ENCODE assay signal across 20 cellular contexts in genomic region chr9:4620881-4621555, GRCh38. TPM values are rescaled to one million over a fixed set of nuclear protein-coding genes. Genes with fewer than 3 reads are reported as not detected.
DNase-seq lines count a peak whose midpoint lies in the region; ATAC-seq and TF ChIP-seq lines count a peak whose summit lies in the region.
"Had no signal": no experiment of that assay in that cellular context is flagged by ENCODE, and none has a peak within 500 bp of the region (broad histone marks: within the 10 kb centered on the region; RNA-seq: fewer than 3 reads in every experiment).

No MANE protein-coding gene starts in this region.

- no peaks in the 10 kb centered on the region for H3K36me3 ChIP-seq in SJSA1
- H3K36me3 ChIP-seq in hepatocyte (replicated peaks; ENCODE audit: insufficient read depth, low read depth), result no peaks in the 10 kb centered on the region
- H3K36me3 ChIP-seq: neutrophil, right atrium auricular region had no signal

- no peak overlapping the region for H3K4me3 ChIP-seq in SJSA1
- H3K4me3 ChIP-seq in hepatocyte, result no peak overlapping the region
- H3K4me3 ChIP-seq: right atrium auricular region had no signal

- no peak for DNase-seq in activated naive CD8-positive, alpha-beta T cell treated with anti-CD3 and anti-CD28 coated beads, Interleukin-2, amount 50 U/mL, for 24 hours
- no peak for DNase-seq in activated naive CD8-positive, alpha-beta T cell treated with anti-CD3 and anti-CD28 coated beads for 36 hours
- DNase-seq in SJSA1 (ENCODE audit: low read depth in 1 of 2, low spot score in 2 of 2) (peak; percentile 39 to 58), fibroblast of peridontal ligament (ENCODE audit: extremely low read depth) (peak; percentile 61), NCI-H446 (lab: John Stamatoyannopoulos, UW) (no peak), osteocyte (ENCODE audit: extremely low spot score, unreplicated experiment) (no peak), hepatocyte (ENCODE audit: low spot score) (no peak)
- peak in 1 of 2 donors; percentile 18 for DNase-seq in stimulated activated naive CD8-positive, alpha-beta T cell treated with anti-CD3 and anti-CD28 coated beads, Interleukin-15, amount 100 ng/mL, for 72 hours
- DNase-seq: ACHN; activated naive CD4-positive, alpha-beta T cell treated with anti-CD3 and anti-CD28 coated beads, Interleukin-2, amount 10 ng/mL, durations not matched to agents 7 days and 5 days; CD8-positive, alpha-beta memory T cell; DND-41; effector CD4-positive, alpha-beta T cell; NCI-H2029; NCI-H510A; Right ventricle myocardium superior had no signal

- no peaks in the 10 kb centered on the region for H3K27me3 ChIP-seq in SJSA1 (replicated peaks)
- no peaks in the 10 kb centered on the region for H3K27me3 ChIP-seq in hepatocyte
- H3K27me3 ChIP-seq: right atrium auricular region had no signal

- no peaks in the 10 kb centered on the region for H3K79me2 ChIP-seq in hepatocyte

- no peak overlapping the region for H2AFZ ChIP-seq in hepatocyte

- H3K27me3 Mint-ChIP-seq in activated naive CD8-positive, alpha-beta T cell treated with anti-CD3 and anti-CD28 coated beads, Interleukin-2, amount 50 U/mL, for 24 hours, result no peaks in the 10 kb centered on the region
- H3K27me3 Mint-ChIP-seq in activated naive CD8-positive, alpha-beta T cell treated with anti-CD3 and anti-CD28 coated beads for 36 hours, result no peaks in the 10 kb centered on the region
- H3K27me3 Mint-ChIP-seq in stimulated activated naive CD8-positive, alpha-beta T cell treated with anti-CD3 and anti-CD28 coated beads, Interleukin-15, amount 100 ng/mL, for 72 hours, result no peaks in the 10 kb centered on the region
- no peaks in the 10 kb centered on the region for H3K27me3 Mint-ChIP-seq in osteocyte (ENCODE audit: unreplicated experiment)
- H3K27me3 Mint-ChIP-seq: CD8-positive, alpha-beta memory T cell had no signal

- H3K36me3 Mint-ChIP-seq in activated naive CD8-positive, alpha-beta T cell treated with anti-CD3 and anti-CD28 coated beads, Interleukin-2, amount 50 U/mL, for 24 hours (ENCODE audit: low read depth), result no peaks in the 10 kb centered on the region
- no peaks in the 10 kb centered on the region for H3K36me3 Mint-ChIP-seq in activated naive CD8-positive, alpha-beta T cell treated with anti-CD3 and anti-CD28 coated beads for 36 hours
- no peaks in the 10 kb centered on the region for H3K36me3 Mint-ChIP-seq in osteocyte (ENCODE audit: unreplicated experiment)
- H3K36me3 Mint-ChIP-seq: activated naive CD4-positive, alpha-beta T cell treated with anti-CD3 and anti-CD28 coated beads, Interleukin-2, amount 10 ng/mL, durations not matched to agents 7 days and 5 days; IgD-negative memory B cell had no signal

- TF ChIP-seq CTCF in osteocyte (IDR thresholded peaks at IDR 0.05) (no peak), hepatocyte (IDR thresholded peaks at IDR 0.05; ENCODE audit: poor library complexity) (no peak)

- H3K4me2 ChIP-seq in hepatocyte, result no peak overlapping the region

- 60% methylated on average over 2 of the region's 2 CpGs for WGBS in hepatocyte (ENCODE audit: low lambda C conversion rate, missing lambda C conversion rate)

- H3K4me1 ChIP-seq in SJSA1 (replicated peaks) (peaks cover 20% of the 10 kb centered on the region), hepatocyte (ENCODE audit: insufficient read depth) (no peaks in the 10 kb centered on the region)
- H3K4me1 ChIP-seq: right atrium auricular region had no signal

- no peaks in the 10 kb centered on the region for H3K9me2 ChIP-seq in hepatocyte (replicated peaks; ENCODE audit: insufficient read depth)

- H3K27ac ChIP-seq in SJSA1 (peak overlapping the region; percentile 62), hepatocyte (no peak overlapping the region)
- H3K27ac ChIP-seq: neutrophil, right atrium auricular region had no signal

- no peak overlapping the region for H3K4me3 Mint-ChIP-seq in activated naive CD8-positive, alpha-beta T cell treated with anti-CD3 and anti-CD28 coated beads, Interleukin-2, amount 50 U/mL, for 24 hours
- no peak overlapping the region for H3K4me3 Mint-ChIP-seq in activated naive CD8-positive, alpha-beta T cell treated with anti-CD3 and anti-CD28 coated beads for 36 hours
- H3K4me3 Mint-ChIP-seq in stimulated activated naive CD8-positive, alpha-beta T cell treated with anti-CD3 and anti-CD28 coated beads, Interleukin-15, amount 100 ng/mL, for 72 hours, result no peak overlapping the region
- no peak overlapping the region for H3K4me3 Mint-ChIP-seq in osteocyte (ENCODE audit: unreplicated experiment)
- H3K4me3 Mint-ChIP-seq: activated naive CD4-positive, alpha-beta T cell treated with anti-CD3 and anti-CD28 coated beads, Interleukin-2, amount 10 ng/mL, durations not matched to agents 7 days and 5 days; IgD-negative memory B cell had no signal

- H3K9me3 Mint-ChIP-seq in activated naive CD8-positive, alpha-beta T cell treated with anti-CD3 and anti-CD28 coated beads, Interleukin-2, amount 50 U/mL, for 24 hours, result no peaks in the 10 kb centered on the region
- H3K9me3 Mint-ChIP-seq in activated naive CD8-positive, alpha-beta T cell treated with anti-CD3 and anti-CD28 coated beads for 36 hours, result no peaks in the 10 kb centered on the region
- H3K9me3 Mint-ChIP-seq in stimulated activated naive CD8-positive, alpha-beta T cell treated with anti-CD3 and anti-CD28 coated beads, Interleukin-15, amount 100 ng/mL, for 72 hours, result no peaks in the 10 kb centered on the region
- H3K9me3 Mint-ChIP-seq in osteocyte (ENCODE audit: unreplicated experiment), result no peaks in the 10 kb centered on the region
- H3K9me3 Mint-ChIP-seq: CD8-positive, alpha-beta memory T cell; IgD-negative memory B cell; T-helper 2 cell treated with Interferon-gamma antibody and Interleukin-4, amounts not matched to agents 5 μg/mL and 100 μg/mL, for 36 hours had no signal

- H3K4me1 Mint-ChIP-seq in activated naive CD8-positive, alpha-beta T cell treated with anti-CD3 and anti-CD28 coated beads, Interleukin-2, amount 50 U/mL, for 24 hours, result peaks cover 19% of the 10 kb centered on the region
- peaks cover 10% of the 10 kb centered on the region for H3K4me1 Mint-ChIP-seq in activated naive CD8-positive, alpha-beta T cell treated with anti-CD3 and anti-CD28 coated beads for 36 hours
- peaks cover 16% of the 10 kb centered on the region for H3K4me1 Mint-ChIP-seq in stimulated activated naive CD8-positive, alpha-beta T cell treated with anti-CD3 and anti-CD28 coated beads, Interleukin-15, amount 100 ng/mL, for 72 hours
- H3K4me1 Mint-ChIP-seq in osteocyte (ENCODE audit: unreplicated experiment), result peaks cover 3% of the 10 kb centered on the region

- H4K20me1 ChIP-seq in hepatocyte (ENCODE audit: insufficient read depth, poor library complexity, severe bottlenecking), result no peaks in the 10 kb centered on the region

- peak; percentile 86 for ATAC-seq in activated naive CD8-positive, alpha-beta T cell treated with anti-CD3 and anti-CD28 coated beads, Interleukin-2, amount 50 U/mL, for 24 hours
- peak; percentile 80 for ATAC-seq in stimulated activated naive CD8-positive, alpha-beta T cell treated with anti-CD3 and anti-CD28 coated beads, Interleukin-15, amount 100 ng/mL, for 72 hours

- no peak overlapping the region for H3K27ac Mint-ChIP-seq in activated naive CD8-positive, alpha-beta T cell treated with anti-CD3 and anti-CD28 coated beads, Interleukin-2, amount 50 U/mL, for 24 hours
- no peak overlapping the region for H3K27ac Mint-ChIP-seq in activated naive CD8-positive, alpha-beta T cell treated with anti-CD3 and anti-CD28 coated beads for 36 hours
- H3K27ac Mint-ChIP-seq in stimulated activated naive CD8-positive, alpha-beta T cell treated with anti-CD3 and anti-CD28 coated beads, Interleukin-15, amount 100 ng/mL, for 72 hours, result no peak overlapping the region
- no peak overlapping the region for H3K27ac Mint-ChIP-seq in osteocyte (ENCODE audit: unreplicated experiment)
- H3K27ac Mint-ChIP-seq: activated naive CD4-positive, alpha-beta T cell treated with anti-CD3 and anti-CD28 coated beads, Interleukin-2, amount 10 ng/mL, durations not matched to agents 7 days and 5 days; T-helper 2 cell treated with Interferon-gamma antibody and Interleukin-4, amounts not matched to agents 5 μg/mL and 100 μg/mL, for 36 hours had no signal

- H3K9me3 ChIP-seq in SJSA1 (replicated peaks) (no peaks in the 10 kb centered on the region), hepatocyte (ENCODE audit: low read depth) (no peaks in the 10 kb centered on the region)
- H3K9me3 ChIP-seq: neutrophil, right atrium auricular region had no signal

RNA-seq across cellular contexts. Expression of gene PLPP6, which starts 41.1 kb away (rescaled TPM):
- total RNA-seq in activated naive CD8-positive, alpha-beta T cell treated with anti-CD3 and anti-CD28 coated beads for 36 hours, result 1 to 10 TPM; 3.8 to 4.0 TPM
- 1.8 and 3.4 TPM in 2 replicates for total RNA-seq in SJSA1 (2014; rRNA removed; shearing (Covaris generic))
- total RNA-seq in osteocyte (8.1 and 9.0 TPM in 2 replicates), hepatocyte (28.1 and 32.1 TPM in 2 replicates)
- polyA plus RNA-seq in hepatocyte, result 19.6 and 23.5 TPM in 2 replicates

RNA-seq across cellular contexts. Expression of gene SPATA6L, which starts 45.3 kb away (rescaled TPM):
- total RNA-seq in activated naive CD8-positive, alpha-beta T cell treated with anti-CD3 and anti-CD28 coated beads for 36 hours, result under 1 TPM; 0.35 to 0.44 TPM
- 0.13 TPM in 1 of 2 replicates, not detected in the other for total RNA-seq in SJSA1 (2014; rRNA removed; shearing (Covaris generic))
- total RNA-seq in osteocyte, result 1.2 and 1.9 TPM in 2 replicates
- total RNA-seq in hepatocyte, result 1.0 and 2.5 TPM in 2 replicates
- polyA plus RNA-seq in hepatocyte, result 2.0 and 2.3 TPM in 2 replicates
- polyA plus RNA-seq: IgD-negative memory B cell had no signal

RNA-seq across cellular contexts. Expression of gene CDC37L1, which starts 58.4 kb away (rescaled TPM):
- 10 to 100 TPM; 10.7 to 10.9 TPM for total RNA-seq in activated naive CD8-positive, alpha-beta T cell treated with anti-CD3 and anti-CD28 coated beads for 36 hours
- 4.8 and 12.6 TPM in 2 replicates for total RNA-seq in SJSA1 (2014; rRNA removed; shearing (Covaris generic))
- 14.9 and 19.9 TPM in 2 replicates for total RNA-seq in osteocyte
- 25.5 and 28.6 TPM in 2 replicates for total RNA-seq in hepatocyte
- polyA plus RNA-seq in hepatocyte, result 15.3 and 17.2 TPM in 2 replicates

Comparison
In these comparisons a context has a peak if more than half of its experiments do, and no peak if none do; other contexts are left out.
1. DNase-seq: peak in SJSA1 (2 of 2) and fibroblast of peridontal ligament (single experiment); none in activated naive CD8-positive, alpha-beta T cell treated with anti-CD3 and anti-CD28 coated beads, Interleukin-2, amount 50 U/mL, for 24 hours (single experiment), activated naive CD8-positive, alpha-beta T cell treated with anti-CD3 and anti-CD28 coated beads for 36 hours (single experiment), NCI-H446 (0 of 2), osteocyte (single experiment) and hepatocyte (single experiment).